ENCODE assay signal across 8 cellular contexts in the genomic region with DNA sequence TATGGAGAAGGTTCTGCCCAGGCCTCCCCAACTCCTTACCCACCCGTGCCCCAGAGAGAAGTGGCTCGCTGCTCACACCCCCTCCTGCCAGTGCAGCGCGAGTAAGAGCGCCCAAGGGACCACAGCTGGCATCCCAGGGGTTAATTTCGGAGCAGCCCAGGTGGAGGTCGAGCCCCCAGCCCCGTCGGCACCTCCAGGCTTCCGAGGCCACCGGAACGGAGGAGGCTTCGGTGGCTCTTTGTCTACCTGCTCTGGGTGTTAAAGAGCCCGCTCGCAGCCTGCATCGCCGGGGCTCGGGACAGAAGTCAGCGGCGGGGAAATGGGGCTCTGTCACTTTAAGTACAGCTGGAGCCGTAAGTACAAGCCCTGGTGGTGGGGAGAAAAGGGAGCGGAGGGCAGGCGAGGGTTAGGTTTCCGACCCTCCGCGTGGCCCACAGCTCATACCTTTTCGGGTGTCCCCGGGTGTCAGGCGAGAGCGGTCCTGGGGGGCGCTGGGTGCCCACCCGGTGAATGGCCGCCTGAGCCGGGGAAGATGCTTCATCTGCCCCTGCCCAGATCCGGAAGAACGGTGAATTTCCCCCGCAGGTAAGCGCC.
A peak's percentile ranks its signal among the peaks of the same experiment; 100 is the strongest.
DNase-seq lines count a peak whose midpoint lies in the region; ATAC-seq and TF ChIP-seq lines count a peak whose summit lies in the region.

No MANE protein-coding gene starts in this region.

- no peak for TF ChIP-seq CTCF in activated CD8-positive, alpha-beta T cell treated with anti-CD3 and anti-CD28 coated beads for 36 hours (IDR thresholded peaks at IDR 0.05)

- intact Hi-C loops in activated CD8-positive, alpha-beta T cell treated with anti-CD3 and anti-CD28 coated beads for 36 hours (cut with micrococcal nuclease) = no loop called here

- peak overlapping the region; percentile 76 for H3K4me3 Mint-ChIP-seq in activated CD8-positive, alpha-beta T cell treated with anti-CD3 and anti-CD28 coated beads for 36 hours
- H3K4me3 Mint-ChIP-seq in memory B cell = peak overlapping the region; percentile 94

- peaks cover 9% of the 10 kb centered on the region for H3K4me1 Mint-ChIP-seq in activated CD8-positive, alpha-beta T cell treated with anti-CD3 and anti-CD28 coated beads for 36 hours (ENCODE audit: low read depth)
- H3K4me1 Mint-ChIP-seq in memory B cell = peaks cover 25% of the 10 kb centered on the region

- CTCF ChIA-PET in activated CD8-positive, alpha-beta T cell treated with anti-CD3 and anti-CD28 coated beads for 36 hours (lab: Charles Lee) = interaction anchor here (0.8 to 1.1 kb wide), 5 partner anchors 17 to 228 kb away, joined by 3 to 4 read pairs (median 3); no protein-coding TSS in a partner anchor

- H3K9me3 Mint-ChIP-seq in activated CD8-positive, alpha-beta T cell treated with anti-CD3 and anti-CD28 coated beads for 36 hours = no peaks in the 10 kb centered on the region
- H3K9me3 Mint-ChIP-seq in memory B cell = no peaks in the 10 kb centered on the region

- H3K36me3 Mint-ChIP-seq in activated CD8-positive, alpha-beta T cell treated with anti-CD3 and anti-CD28 coated beads for 36 hours (ENCODE audit: low read depth) = no peaks in the 10 kb centered on the region
- no peaks in the 10 kb centered on the region for H3K36me3 Mint-ChIP-seq in memory B cell

- DNase-seq in DMS153 treated with DMSO at 0.1 percent for 48 hours (lab: John Stamatoyannopoulos, UW; ENCODE audit: unreplicated experiment) (peak; percentile 67), NCI-H1105 (lab: John Stamatoyannopoulos, UW) (peak; percentile 93), memory B cell (ENCODE audit: low spot score in 2 of 2) (peak; percentile 49 to 58), AG08396 (ENCODE audit: low spot score) (no peak)
- peak; percentile 65 for DNase-seq in activated CD8-positive, alpha-beta T cell treated with anti-CD3 and anti-CD28 coated beads for 36 hours
- DNase-seq in effector CD4-positive, alpha-beta T cell = peak; percentile 38
- peak; percentile 9 to 38 (median 10) for DNase-seq in stimulated activated CD4-positive, alpha-beta T cell treated with anti-CD3 and anti-CD28 coated beads, TNF-alpha, amount 100 ng/mL, for 48 hours (ENCODE audit: low read depth in 3 of 3)

- H3K27me3 Mint-ChIP-seq in activated CD8-positive, alpha-beta T cell treated with anti-CD3 and anti-CD28 coated beads for 36 hours = peaks cover 22% of the 10 kb centered on the region
- peaks cover 4% of the 10 kb centered on the region for H3K27me3 Mint-ChIP-seq in memory B cell

- POLR2A ChIA-PET in activated CD8-positive, alpha-beta T cell treated with anti-CD3 and anti-CD28 coated beads for 36 hours (lab: Charles Lee) = no interaction called here

- H3K27ac Mint-ChIP-seq in activated CD8-positive, alpha-beta T cell treated with anti-CD3 and anti-CD28 coated beads for 36 hours = no peak overlapping the region
- no peak overlapping the region for H3K27ac Mint-ChIP-seq in memory B cell

- peak; percentile 87 for ATAC-seq in activated CD8-positive, alpha-beta T cell treated with anti-CD3 and anti-CD28 coated beads for 36 hours
- ATAC-seq in memory B cell (ENCODE audit: low read depth) (peak; percentile 83), GM21619 (IDR thresholded peaks at IDR 0.05; ENCODE audit: unreplicated experiment) (no peak)
